ENCODE assay signal across 19 cellular contexts in the genomic region with DNA sequence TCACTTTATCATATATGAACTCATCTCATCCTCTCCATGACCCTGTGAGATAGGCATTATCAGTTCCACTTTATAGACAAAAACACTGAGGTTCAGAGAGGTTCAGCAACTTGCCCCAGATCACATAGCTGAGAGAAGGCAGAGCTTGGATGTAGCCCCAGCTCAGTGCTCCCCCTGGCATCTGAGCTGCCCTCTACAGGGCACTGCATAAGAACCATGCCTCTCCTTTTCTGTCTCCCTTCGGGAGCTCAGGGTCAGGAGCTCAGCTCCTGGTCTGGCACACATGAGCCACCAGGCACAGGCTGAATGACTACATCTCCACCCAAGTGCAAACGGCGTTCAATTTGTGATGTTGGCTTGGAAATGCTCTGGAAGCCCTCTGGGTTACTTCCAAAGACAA. TPM values are rescaled to one million over a fixed set of nuclear protein-coding genes. Genes with fewer than 3 reads are reported as not detected.
DNase-seq lines count a peak whose midpoint lies in the region; TF ChIP-seq lines count a peak whose summit lies in the region.
"Had no signal": no experiment of that assay in that cellular context is flagged by ENCODE, and none has a peak within 500 bp of the region (broad histone marks: within the 10 kb centered on the region; RNA-seq: fewer than 3 reads in every experiment).

No MANE protein-coding gene starts in this region.

- H3K4me3 ChIP-seq in GM06990 (replicated peaks; ENCODE audit: low read depth, low read length), result no peak overlapping the region
- H3K4me3 ChIP-seq in WERI-Rb-1 (ENCODE audit: low read depth, low read length), result no peak overlapping the region
- H3K4me3 ChIP-seq in stomach, result no peak overlapping the region
- H3K4me3 ChIP-seq: BLaER1, gastrocnemius medialis, GM12878, HAP-1 had no signal

- WGBS in stomach, 5 donors, result 33 to 61% (median 43%) methylated on average over 3 of the region's 3 CpGs

- TF ChIP-seq POLR2A in stomach (IDR thresholded peaks at IDR 0.05), result no peak

- H3K4me1 ChIP-seq in stomach, result peaks cover 0 to 16% (median 3%) of the 10 kb centered on the region in 4 donors
- H3K4me1 ChIP-seq: HAP-1 had no signal

- H3K27ac ChIP-seq in WERI-Rb-1, result no peak overlapping the region
- H3K27ac ChIP-seq in stomach, result no peak overlapping the region
- H3K27ac ChIP-seq: BLaER1, gastrocnemius medialis had no signal

- no peaks in the 10 kb centered on the region for H3K9me3 ChIP-seq in WERI-Rb-1 (ENCODE audit: severe bottlenecking)
- H3K9me3 ChIP-seq in stomach, result no peaks in the 10 kb centered on the region
- H3K9me3 ChIP-seq: BLaER1, gastrocnemius medialis, HAP-1 had no signal

- TF ChIP-seq CTCF in GM06990 (IDR thresholded peaks at IDR 0.05; ENCODE audit: insufficient read depth, low read length, poor library complexity, severe bottlenecking) (peak; percentile 19), WERI-Rb-1 (IDR thresholded peaks at IDR 0.05; ENCODE audit: low read depth, low read length) (peak; percentile 40), stomach (IDR thresholded peaks at IDR 0.05) (no peak)

- no peak for TF ChIP-seq EP300 in stomach (IDR thresholded peaks at IDR 0.05)

- intact Hi-C loops in stomach (cut with DNase I; ENCODE audit: low total_unique reads), result no loop called here

- no peaks in the 10 kb centered on the region for H3K36me3 ChIP-seq in GM06990 (ENCODE audit: control insufficient read depth, insufficient read depth, low read length)
- H3K36me3 ChIP-seq in WERI-Rb-1, result no peaks in the 10 kb centered on the region
- peaks cover 0 to 31% (median 12%) of the 10 kb centered on the region in 4 donors for H3K36me3 ChIP-seq in stomach
- H3K36me3 ChIP-seq: BLaER1, gastrocnemius medialis, HAP-1 had no signal

- H3K27me3 ChIP-seq in GM06990 (replicated peaks; ENCODE audit: control insufficient read depth, insufficient read depth, low read length), result 0 out of 2 replicates have a peak, but pooled peaks cover 1% of the 10 kb centered on the region
- no peaks in the 10 kb centered on the region for H3K27me3 ChIP-seq in WERI-Rb-1 (ENCODE audit: insufficient read depth, low read depth, severe bottlenecking)
- H3K27me3 ChIP-seq in stomach, result no peaks in the 10 kb centered on the region
- H3K27me3 ChIP-seq: BLaER1, gastrocnemius medialis had no signal

- no peak for DNase-seq in GM06990 (ENCODE audit: extremely low read depth, insufficient read length)
- DNase-seq in HT-29 (ENCODE audit: low spot score), result peak; percentile 36
- no peak for DNase-seq in WERI-Rb-1
- peak; percentile 41 for DNase-seq in kidney tubule cell (ENCODE audit: low spot score)
- DNase-seq in EL, result no peak
- DNase-seq in activated effector memory CD4-positive, alpha-beta T cell treated with anti-CD3 and anti-CD28 coated beads, Interleukin-2, amount 50 U/mL, for 16 hours, result no peak
- no peak for DNase-seq in stomach
- DNase-seq: activated CD4-positive, alpha-beta T cell treated with anti-CD3 and anti-CD28 coated beads, Interleukin-2, amount 10 ng/mL, durations not matched to agents 24 days and 14 days; DND-41; gastrocnemius medialis; NCI-H2029; NCI-H526 treated with DMSO at 0.1 percent for 48 hours had no signal

RNA-seq across cellular contexts. Expression of a gene that starts 16.9 kb away (rescaled TPM):
- 9.0 and 10.5 TPM in 2 replicates for total RNA-seq in HT-29 (2014; rRNA removed; shearing (Covaris generic))
- 10 to 100 TPM in 1 of 5 donors, 1 to 10 TPM in 2, under 1 TPM in 1, not detected in 1; 0.89 to 14.0 (median 4.6) TPM for total RNA-seq in stomach
- polyA plus RNA-seq in stomach, result 1 to 10 TPM; 3.4 to 8.2 (median 6.2) TPM
- total RNA-seq: activated CD4-positive, alpha-beta T cell treated with anti-CD3 and anti-CD28 coated beads, Interleukin-2, amount 10 ng/mL, durations not matched to agents 24 days and 14 days; activated naive CD4-positive, alpha-beta T cell treated with anti-CD3 and anti-CD28 coated beads, Interleukin-2, amount 50 U/mL, for 72 hours; GM12878; T-helper 2 cell treated with Interferon-gamma antibody and Interleukin-4, amounts not matched to agents 100 ng/mL and 5 ng/mL, for 36 hours had no signal

RNA-seq across cellular contexts. Expression of a gene that starts 37.4 kb away (rescaled TPM):
- total RNA-seq in HT-29 (2014; rRNA removed; shearing (Covaris generic)), result 6.6 and 9.1 TPM in 2 replicates
- total RNA-seq in stomach, result 100 to 1,000 TPM in 3 of 5 donors, 10 to 100 TPM in 1, 1 to 10 TPM in 1; 6.7 to 966 (median 142) TPM
- polyA plus RNA-seq in stomach, result 100 to 1,000 TPM in 2 of 3 donors, 10 to 100 TPM in 1; 40.2 to 361 (median 133) TPM
- total RNA-seq: activated CD4-positive, alpha-beta T cell treated with anti-CD3 and anti-CD28 coated beads, Interleukin-2, amount 10 ng/mL, durations not matched to agents 24 days and 14 days; activated naive CD4-positive, alpha-beta T cell treated with anti-CD3 and anti-CD28 coated beads, Interleukin-2, amount 50 U/mL, for 72 hours; gastrocnemius medialis; Right ventricle myocardium inferior; subcutaneous adipose tissue; T-helper 2 cell treated with Interferon-gamma antibody and Interleukin-4, amounts not matched to agents 100 ng/mL and 5 ng/mL, for 36 hours had no signal
- polyA plus RNA-seq: GM12878 had no signal

RNA-seq across cellular contexts. Expression of a gene that starts 43.0 kb away (rescaled TPM):
- 0.37 and 0.43 TPM in 2 replicates for total RNA-seq in HT-29 (2014; rRNA removed; shearing (Covaris generic))
- total RNA-seq in stomach, result 10 to 100 TPM in 4 of 5 donors, not detected in 1; 30.0 to 63.0 (median 36.4) TPM
- polyA plus RNA-seq in stomach, result 10 to 100 TPM in 1 of 3 donors, 1 to 10 TPM in 2; 7.9 to 13.3 (median 9.2) TPM
- total RNA-seq: activated CD4-positive, alpha-beta T cell treated with anti-CD3 and anti-CD28 coated beads, Interleukin-2, amount 10 ng/mL, durations not matched to agents 24 days and 14 days; activated naive CD4-positive, alpha-beta T cell treated with anti-CD3 and anti-CD28 coated beads, Interleukin-2, amount 50 U/mL, for 72 hours; subcutaneous adipose tissue; T-helper 2 cell treated with Interferon-gamma antibody and Interleukin-4, amounts not matched to agents 100 ng/mL and 5 ng/mL, for 36 hours had no signal

Comparison
In these comparisons a context has a peak if more than half of its experiments do, and no peak if none do; other contexts are left out.
1. DNase-seq: peak in HT-29 (single experiment) and kidney tubule cell (single experiment); none in GM06990 (single experiment), WERI-Rb-1 (single experiment), EL (single experiment), activated effector memory CD4-positive, alpha-beta T cell treated with anti-CD3 and anti-CD28 coated beads, Interleukin-2, amount 50 U/mL, for 16 hours (single experiment) and stomach (single experiment).
2. CTCF ChIP-seq: peak in GM06990 (single experiment) and WERI-Rb-1 (single experiment); none in stomach (0 of 7).